Comparison of ENCODE assay signal across 2 cellular contexts in the genomic region with DNA sequence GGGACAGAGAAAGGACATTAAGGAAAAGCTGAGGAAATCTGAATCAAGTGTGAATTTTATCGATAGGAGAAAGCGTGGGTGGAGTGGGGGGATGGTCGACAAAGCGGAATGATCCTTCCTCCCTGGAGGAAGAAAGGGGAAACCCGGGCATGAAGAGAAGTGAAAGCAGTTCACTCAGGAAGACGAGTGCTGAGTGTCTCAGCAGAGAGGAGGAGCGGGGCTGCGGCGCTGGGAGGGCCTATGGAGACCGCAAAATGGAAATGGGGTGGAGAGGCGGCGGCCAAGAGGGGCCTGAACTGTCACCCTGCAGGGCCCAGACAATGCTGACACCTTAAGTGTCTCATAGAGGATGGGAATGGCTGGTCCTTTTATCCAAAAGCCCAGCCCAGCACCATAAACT.
TF ChIP-seq lines count a peak whose summit lies in the region.

No MANE protein-coding gene starts in this region.

TF ChIP-seq in A549, 52 proteins besides CTCF, POLR2A, EP300 and RAD21:
- TF ChIP-seq MAFK (IDR thresholded peaks at IDR 0.05; ENCODE audit: partially characterized antibody): no peak
- no peak for TF ChIP-seq HOXB13 (CRISPR knock-in tag; IDR thresholded peaks at IDR 0.05; ENCODE audit: low read depth)
- no peak for TF ChIP-seq BHLHE40 (IDR thresholded peaks at IDR 0.05; ENCODE audit: low read depth, low read length)
- TF ChIP-seq MAZ (IDR thresholded peaks at IDR 0.05; ENCODE audit: borderline replicate concordance, low read depth, low read length): no peak
- TF ChIP-seq, protein P1, sequence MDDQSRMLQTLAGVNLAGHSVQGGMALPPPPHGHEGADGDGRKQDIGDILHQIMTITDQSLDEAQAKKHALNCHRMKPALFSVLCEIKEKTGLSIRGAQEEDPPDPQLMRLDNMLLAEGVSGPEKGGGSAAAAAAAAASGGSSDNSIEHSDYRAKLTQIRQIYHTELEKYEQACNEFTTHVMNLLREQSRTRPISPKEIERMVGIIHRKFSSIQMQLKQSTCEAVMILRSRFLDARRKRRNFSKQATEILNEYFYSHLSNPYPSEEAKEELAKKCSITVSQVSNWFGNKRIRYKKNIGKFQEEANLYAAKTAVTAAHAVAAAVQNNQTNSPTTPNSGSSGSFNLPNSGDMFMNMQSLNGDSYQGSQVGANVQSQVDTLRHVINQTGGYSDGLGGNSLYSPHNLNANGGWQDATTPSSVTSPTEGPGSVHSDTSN (IDR thresholded peaks at IDR 0.05): no peak
- TF ChIP-seq, protein P2, sequence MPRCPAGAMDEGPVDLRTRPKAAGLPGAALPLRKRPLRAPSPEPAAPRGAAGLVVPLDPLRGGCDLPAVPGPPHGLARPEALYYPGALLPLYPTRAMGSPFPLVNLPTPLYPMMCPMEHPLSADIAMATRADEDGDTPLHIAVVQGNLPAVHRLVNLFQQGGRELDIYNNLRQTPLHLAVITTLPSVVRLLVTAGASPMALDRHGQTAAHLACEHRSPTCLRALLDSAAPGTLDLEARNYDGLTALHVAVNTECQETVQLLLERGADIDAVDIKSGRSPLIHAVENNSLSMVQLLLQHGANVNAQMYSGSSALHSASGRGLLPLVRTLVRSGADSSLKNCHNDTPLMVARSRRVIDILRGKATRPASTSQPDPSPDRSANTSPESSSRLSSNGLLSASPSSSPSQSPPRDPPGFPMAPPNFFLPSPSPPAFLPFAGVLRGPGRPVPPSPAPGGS (IDR thresholded peaks at IDR 0.05): no peak
- no peak for TF ChIP-seq ZC3H11A (IDR thresholded peaks at IDR 0.05)
- no peak for TF ChIP-seq RARB (CRISPR knock-in tag; IDR thresholded peaks at IDR 0.05)
- no peak for TF ChIP-seq HOXB5 (CRISPR knock-in tag; IDR thresholded peaks at IDR 0.05)
- TF ChIP-seq SREBF2 (IDR thresholded peaks at IDR 0.05): no peak
- no peak for TF ChIP-seq FOXS1 (CRISPR knock-in tag; IDR thresholded peaks at IDR 0.05)
TF ChIP-seq in A549: peak in this region for 0.

TF ChIP-seq in H1, 55 proteins besides CTCF, POLR2A, EP300 and RAD21:
- TF ChIP-seq PHF8 (conservative IDR thresholded peaks at IDR 0.05; ENCODE audit: low read depth, low read length) (no peak), EGR1 (IDR thresholded peaks at IDR 0.05; ENCODE audit: borderline replicate concordance, low read depth, low read length) (no peak), RXRA (IDR thresholded peaks at IDR 0.05; ENCODE audit: insufficient read depth, low read depth, low read length) (no peak), HDAC2 (IDR thresholded peaks at IDR 0.05; ENCODE audit: borderline replicate concordance in 1 of 2, low read depth in 2 of 2, low read length in 2 of 2) (no peak), SP2 (IDR thresholded peaks at IDR 0.05; ENCODE audit: low read length) (no peak), HDAC6 (IDR thresholded peaks at IDR 0.05; ENCODE audit: low read depth, low read length) (no peak), BCL11A (IDR thresholded peaks at IDR 0.05; ENCODE audit: low read depth in 2 of 2, low read length in 2 of 2) (no peak), JUND (IDR thresholded peaks at IDR 0.05; ENCODE audit: low read length) (no peak), POLR2AphosphoS5 (IDR thresholded peaks at IDR 0.05; ENCODE audit: low read depth, low read length) (no peak), TBP (IDR thresholded peaks at IDR 0.05; ENCODE audit: low read depth, low read length) (no peak), SUZ12 (IDR thresholded peaks at IDR 0.05; ENCODE audit: low read length) (no peak), CHD1 (IDR thresholded peaks at IDR 0.05; ENCODE audit: low read depth, low read length) (no peak), MAFK (IDR thresholded peaks at IDR 0.05; ENCODE audit: low read depth, low read length) (no peak), TAF7 (optimal IDR thresholded peaks at IDR 0.05; ENCODE audit: borderline replicate concordance, low read depth, low read length) (no peak), RFX5 (IDR thresholded peaks at IDR 0.05; ENCODE audit: borderline replicate concordance, low read depth, low read length) (no peak), GTF2F1 (IDR thresholded peaks at IDR 0.05; ENCODE audit: borderline replicate concordance, low read depth, low read length) (no peak), NANOG (IDR thresholded peaks at IDR 0.05; ENCODE audit: insufficient read depth, low read depth, low read length, poor library complexity, severe bottlenecking) (no peak), CBX8 (IDR thresholded peaks at IDR 0.05; ENCODE audit: borderline replicate concordance, low read depth, low read length) (no peak), RBBP5 (IDR thresholded peaks at IDR 0.05; ENCODE audit: borderline replicate concordance, low read depth, low read length) (no peak)
- TF ChIP-seq, protein P3, sequence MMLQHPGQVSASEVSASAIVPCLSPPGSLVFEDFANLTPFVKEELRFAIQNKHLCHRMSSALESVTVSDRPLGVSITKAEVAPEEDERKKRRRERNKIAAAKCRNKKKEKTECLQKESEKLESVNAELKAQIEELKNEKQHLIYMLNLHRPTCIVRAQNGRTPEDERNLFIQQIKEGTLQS (IDR thresholded peaks at IDR 0.05; ENCODE audit: insufficient read depth, low read depth, low read length): no peak
